ENCODE assay signal across 8 cellular contexts in genomic region chr12:87995581-87996178, GRCh38. TPM values are rescaled to one million over a fixed set of nuclear protein-coding genes. Genes with fewer than 3 reads are reported as not detected.
A peak's percentile ranks its signal among the peaks of the same experiment; 100 is the strongest.
DNase-seq lines count a peak whose midpoint lies in the region; ATAC-seq and TF ChIP-seq lines count a peak whose summit lies in the region.

No MANE protein-coding gene starts in this region.

- DNase-seq in activated gamma-delta T cell treated with Interleukin-2 at 50 U/mL for 16 hours (peak; percentile 4), activated gamma-delta T cell (lab: John Stamatoyannopoulos, UW) (no peak), NAMALWA (ENCODE audit: low spot score) (peak; percentile 74), SHP77 (lab: John Stamatoyannopoulos, UW) (peak; percentile 69 to 71), amygdala (lab: John Stamatoyannopoulos, UW) (peak in 43 of 56 donors; percentile 0 to 73 (median 15)), right cardiac atrium (peak; percentile 43 to 68 (median 55)), sigmoid colon (no peak)

- H3K36me3 ChIP-seq in sigmoid colon = no peaks in the 10 kb centered on the region

- peak; percentile 23 to 64 (median 44) for TF ChIP-seq CTCF in sigmoid colon (IDR thresholded peaks at IDR 0.05)

- no peak for TF ChIP-seq EP300 in sigmoid colon (IDR thresholded peaks at IDR 0.05)

- no peaks in the 10 kb centered on the region for H3K9me3 ChIP-seq in right cardiac atrium (ENCODE audit: control insufficient read depth, low read length)
- H3K9me3 ChIP-seq in sigmoid colon = no peaks in the 10 kb centered on the region

- H3K27ac ChIP-seq in right cardiac atrium (ENCODE audit: low read length) = no peak overlapping the region
- H3K27ac ChIP-seq in sigmoid colon = no peak overlapping the region

- ATAC-seq in HG02610 (IDR thresholded peaks at IDR 0.05; ENCODE audit: unreplicated experiment) (peak; percentile 89), right cardiac atrium (peak; percentile 87 to 91)

- H3K27me3 ChIP-seq in right cardiac atrium (ENCODE audit: control insufficient read depth, insufficient read depth) (no peaks in the 10 kb centered on the region), sigmoid colon (no peaks in the 10 kb centered on the region)

- H3K4me1 ChIP-seq in right cardiac atrium (ENCODE audit: control insufficient read depth, insufficient read depth, low read length) (no peaks in the 10 kb centered on the region), sigmoid colon (no peaks in the 10 kb centered on the region)

- intact Hi-C loops in right cardiac atrium (cut with DNase I) = no loop called here
- intact Hi-C loops in sigmoid colon (cut with DNase I) = no loop called here

- no peak for TF ChIP-seq POLR2A in sigmoid colon (IDR thresholded peaks at IDR 0.05)

- WGBS in right cardiac atrium = 2% methylated on average over 8 of the region's 8 CpGs
- WGBS in sigmoid colon, 2 donors = 1 to 3% methylated on average over 8 of the region's 8 CpGs

- H3K4me3 ChIP-seq in right cardiac atrium (ENCODE audit: low read length) = no peak overlapping the region
- H3K4me3 ChIP-seq in sigmoid colon = no peak overlapping the region

RNA-seq across cellular contexts. Expression of gene C12orf50, which starts 33.5 kb away (rescaled TPM):
- total RNA-seq in right cardiac atrium (under 1 TPM in 2 of 4 donors, not detected in 2; 0.06 to 0.17 TPM), sigmoid colon (not detected)
- polyA plus RNA-seq in right cardiac atrium (not detected), sigmoid colon (not detected)

Comparison
In these comparisons a context has a peak if more than half of its experiments do, and no peak if none do; other contexts are left out.
1. DNase-seq: peak in activated gamma-delta T cell treated with Interleukin-2 at 50 U/mL for 16 hours (single experiment), NAMALWA (single experiment), SHP77 (2 of 2), amygdala (43 of 56) and right cardiac atrium (3 of 3); none in activated gamma-delta T cell (single experiment) and sigmoid colon (single experiment).